Comparison of ENCODE assay signal across 9 cellular contexts in the genomic region with DNA sequence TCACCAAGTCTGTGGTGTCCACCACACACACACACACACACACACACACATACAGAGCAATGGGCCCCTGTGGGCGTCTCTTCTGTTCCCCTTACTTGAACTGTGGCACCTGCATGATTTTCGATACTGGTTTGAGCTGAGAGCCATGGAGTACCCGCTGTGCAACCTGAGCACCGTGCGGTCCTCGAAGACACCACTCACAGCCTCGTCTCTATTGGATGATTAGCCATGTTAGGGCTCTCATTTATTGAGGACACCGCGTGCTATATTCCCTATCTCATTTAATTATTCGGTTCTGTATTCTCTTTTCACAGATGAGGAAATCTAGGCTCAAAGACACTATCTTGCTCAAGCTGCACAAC. TPM values are rescaled to one million over a fixed set of nuclear protein-coding genes. Genes with fewer than 3 reads are reported as not detected.
DNase-seq lines count a peak whose midpoint lies in the region; ATAC-seq, FAIRE-seq and TF ChIP-seq lines count a peak whose summit lies in the region.
"Had no signal": no experiment of that assay in that cellular context is flagged by ENCODE, and none has a peak within 500 bp of the region (broad histone marks: within the 10 kb centered on the region; RNA-seq: fewer than 3 reads in every experiment).

No MANE protein-coding gene starts in this region.

- intact Hi-C loops in CD4-positive, alpha-beta memory T cell (cut with micrococcal nuclease): no loop called here

- H2AFZ ChIP-seq in neural cell (ENCODE audit: low read depth, low read length): peak overlapping the region; percentile 61

- no peaks in the 10 kb centered on the region for H3F3A ChIP-seq in neural cell (ENCODE audit: insufficient read depth, low read length, poor library complexity, severe bottlenecking)

- H3K4me1 ChIP-seq in CD4-positive, alpha-beta memory T cell (ENCODE audit: insufficient read depth, low read length): peaks cover 16% of the 10 kb centered on the region
- H3K4me1 ChIP-seq in HUES6 (ENCODE audit: control insufficient read depth, insufficient read depth, low read length): peaks cover 12% of the 10 kb centered on the region

- H3K9me3 Mint-ChIP-seq in CD4-positive, alpha-beta memory T cell: no peaks in the 10 kb centered on the region

- H3K4me1 Mint-ChIP-seq in CD4-positive, alpha-beta memory T cell: peaks cover 9 to 33% (median 20%) of the 10 kb centered on the region in 4 donors

- peaks cover 0 to 7% of the 10 kb centered on the region in 2 donors for H3K36me3 Mint-ChIP-seq in CD4-positive, alpha-beta memory T cell

- H4K20me1 ChIP-seq in neural cell (ENCODE audit: insufficient read depth): no peaks in the 10 kb centered on the region

- H3K27me3 ChIP-seq in CD4-positive, alpha-beta memory T cell (ENCODE audit: insufficient read depth, low read length): no peaks in the 10 kb centered on the region
- peaks cover 46% of the 10 kb centered on the region for H3K27me3 ChIP-seq in HUES6 (ENCODE audit: control insufficient read depth, insufficient read depth, low read length)
- peaks cover 11% of the 10 kb centered on the region for H3K27me3 ChIP-seq in neural cell (ENCODE audit: insufficient read depth, low read depth, low read length)

- TF ChIP-seq EP300 in neural cell (conservative IDR thresholded peaks at IDR 0.05; ENCODE audit: poor library complexity, severe bottlenecking): no peak

- TF ChIP-seq CTCF in cardiac fibroblast (IDR thresholded peaks at IDR 0.05; ENCODE audit: low read depth, low read length) (no peak), neural cell (IDR thresholded peaks at IDR 0.05; ENCODE audit: poor library complexity, severe bottlenecking) (no peak)

- H3K27ac Mint-ChIP-seq in CD4-positive, alpha-beta memory T cell: peak overlapping the region in 3 of 7 donors; percentile 12 to 70 (median 55)

- peaks cover 39% of the 10 kb centered on the region for H3K79me2 ChIP-seq in neural cell (replicated peaks; ENCODE audit: insufficient read depth, low read length)

- no peaks in the 10 kb centered on the region for H3K9me3 ChIP-seq in CD4-positive, alpha-beta memory T cell (ENCODE audit: control insufficient read depth in 1 of 2, low read length in 2 of 2)
- H3K9me3 ChIP-seq in HUES6 (ENCODE audit: control insufficient read depth, insufficient read depth, low read depth, low read length) (no peaks in the 10 kb centered on the region), neural cell (ENCODE audit: low read length) (no peaks in the 10 kb centered on the region)

- no peaks in the 10 kb centered on the region for H3K36me3 ChIP-seq in CD4-positive, alpha-beta memory T cell (ENCODE audit: insufficient read depth, low read length)
- H3K36me3 ChIP-seq in HUES6 (ENCODE audit: control insufficient read depth, insufficient read depth, low read length) (no peaks in the 10 kb centered on the region), neural cell (ENCODE audit: insufficient read depth, low read length) (no peaks in the 10 kb centered on the region)

- H3K9ac ChIP-seq in HUES6 (ENCODE audit: low read length) (no peak overlapping the region), neural cell (ENCODE audit: low read length) (peak overlapping the region; percentile 89)

- no peak for ATAC-seq in GM18907 (IDR thresholded peaks at IDR 0.05; ENCODE audit: unreplicated experiment)
- no peak for ATAC-seq in GM21360 (IDR thresholded peaks at IDR 0.05; ENCODE audit: unreplicated experiment)

- H3K4me3 Mint-ChIP-seq in CD4-positive, alpha-beta memory T cell: peak overlapping the region; percentile 61 to 81 (median 78)

- no peaks in the 10 kb centered on the region for H3K9me2 ChIP-seq in neural cell (ENCODE audit: insufficient read depth, low read length)

- H3K27me3 Mint-ChIP-seq in CD4-positive, alpha-beta memory T cell: peaks cover 25 to 31% of the 10 kb centered on the region in 2 donors

- POLR2A ChIA-PET in CD4-positive, alpha-beta memory T cell (lab: Charles Lee; ENCODE audit: partially characterized antibody): interaction anchor here (0.9 to 2.2 kb wide), 2 partner anchors 11 to 89 kb away, joined by 3 to 17 read pairs; no protein-coding TSS in a partner anchor

- no peak for FAIRE-seq in HTR-8/SVneo (lab: Jason Lieb, UNC)
- FAIRE-seq: endometrium had no signal

- peak overlapping the region; percentile 56 for H3K4me2 ChIP-seq in neural cell (ENCODE audit: low read length)

- CTCF ChIA-PET in CD4-positive, alpha-beta memory T cell (lab: Charles Lee; ENCODE audit: partially characterized antibody): no interaction called here

- no peak for DNase-seq in CD4-positive, alpha-beta memory T cell
- DNase-seq in cardiac fibroblast (ENCODE audit: low read depth in 2 of 2) (no peak), HTR-8/SVneo (ENCODE audit: insufficient read length, low spot score) (no peak), putamen (ENCODE audit: low spot score) (no peak)

- no peak for TF ChIP-seq RAD21 in neural cell (conservative IDR thresholded peaks at IDR 0.05)

- H3K27ac ChIP-seq in CD4-positive, alpha-beta memory T cell (ENCODE audit: low read depth, low read length): no peak overlapping the region
- no peak overlapping the region for H3K27ac ChIP-seq in HUES6 (ENCODE audit: low read depth, low read length)
- H3K27ac ChIP-seq in neural cell (ENCODE audit: low read length): no peak overlapping the region

- H3K4me3 ChIP-seq in CD4-positive, alpha-beta memory T cell (ENCODE audit: low read length in 2 of 2): peak overlapping the region in 1 of 2 donors; percentile 42
- H3K4me3 ChIP-seq in HUES6 (ENCODE audit: low read depth, low read length) (peak overlapping the region; percentile 96), cardiac fibroblast (replicated peaks in 1 of 2; ENCODE audit: low read depth in 2 of 2, low read length in 2 of 2) (peak overlapping the region; percentile 73 to 89), neural cell (ENCODE audit: low read length) (peak overlapping the region; percentile 90)

TF ChIP-seq in neural cell, 6 proteins besides CTCF, POLR2A, EP300 and RAD21:
- TF ChIP-seq MXI1 (conservative IDR thresholded peaks at IDR 0.05; ENCODE audit: poor library complexity, severe bottlenecking): no peak
- TF ChIP-seq POLR2AphosphoS5 (IDR thresholded peaks at IDR 0.05): no peak
- no peak for TF ChIP-seq TAF1 (IDR thresholded peaks at IDR 0.05; ENCODE audit: low read depth)

RNA-seq across cellular contexts. Expression of a gene that starts 0.6 kb away (rescaled TPM):
- 10 to 100 TPM; 18.2 to 20.6 TPM for total RNA-seq in CD4-positive, alpha-beta memory T cell
- polyA plus RNA-seq in CD4-positive, alpha-beta memory T cell: 1 to 10 TPM; 1.2 to 1.3 TPM
- 50.1 and 62.0 TPM in 2 replicates for polyA plus RNA-seq in neural cell
- 114 and 120 TPM in 2 replicates for polyA minus RNA-seq in neural cell

Comparison
In these comparisons a context has a peak if more than half of its experiments do, and no peak if none do; other contexts are left out.
1. RNA of a gene that starts 0.6 kb away (polyA plus RNA-seq): 50.1 to 62.0 TPM in neural cell; 1.2 to 1.3 TPM in CD4-positive, alpha-beta memory T cell; every median in the first group is over 10 times any median in the second.